1 cellular context compared by ENCODE assay signal in genomic region chr20:60589624-60590023, GRCh38.
TF ChIP-seq lines count a peak whose summit lies in the region.

No MANE protein-coding gene starts in this region.

TF ChIP-seq in HepG2, 621 proteins besides CTCF, POLR2A, EP300 and RAD21 (continued from another document):
- TF ChIP-seq, protein P1, sequence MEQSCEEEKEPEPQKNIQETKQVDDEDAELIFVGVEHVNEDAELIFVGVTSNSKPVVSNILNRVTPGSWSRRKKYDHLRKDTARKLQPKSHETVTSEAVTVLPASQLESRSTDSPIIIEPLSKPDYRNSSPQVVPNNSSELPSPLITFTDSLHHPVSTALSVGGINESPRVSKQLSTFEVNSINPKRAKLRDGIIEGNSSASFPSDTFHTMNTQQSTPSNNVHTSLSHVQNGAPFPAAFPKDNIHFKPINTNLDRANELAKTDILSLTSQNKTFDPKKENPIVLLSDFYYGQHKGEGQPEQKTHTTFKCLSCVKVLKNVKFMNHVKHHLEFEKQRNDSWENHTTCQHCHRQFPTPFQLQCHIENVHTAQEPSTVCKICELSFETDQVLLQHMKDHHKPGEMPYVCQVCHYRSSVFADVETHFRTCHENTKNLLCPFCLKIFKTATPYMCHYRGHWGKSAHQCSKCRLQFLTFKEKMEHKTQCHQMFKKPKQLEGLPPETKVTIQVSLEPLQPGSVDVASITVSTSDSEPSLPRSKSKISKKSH (CRISPR knock-in tag; IDR thresholded peaks at IDR 0.05; ENCODE audit: borderline replicate concordance): no peak
TF ChIP-seq in HepG2: peak in this region for 2.
